Comparison of ENCODE assay signal across 13 cellular contexts in genomic region chr20:6381887-6382286, GRCh38.
DNase-seq lines count a peak whose midpoint lies in the region; ATAC-seq and TF ChIP-seq lines count a peak whose summit lies in the region.
"Had no signal": no experiment of that assay in that cellular context is flagged by ENCODE, and none has a peak within 500 bp of the region (broad histone marks: within the 10 kb centered on the region; RNA-seq: fewer than 3 reads in every experiment).

No MANE protein-coding gene starts in this region.

- ATAC-seq in HG03442 (IDR thresholded peaks at IDR 0.05; ENCODE audit: unreplicated experiment) = no peak
- ATAC-seq: sciatic nerve had no signal

- H3K4me1 Mint-ChIP-seq in Calu3 (ENCODE audit: low read depth, unreplicated experiment) (no peaks in the 10 kb centered on the region), endodermal cell (peaks cover 6% of the 10 kb centered on the region), mesothelial cell of epicardium (peaks cover 4% of the 10 kb centered on the region)
- no peaks in the 10 kb centered on the region for H3K4me1 Mint-ChIP-seq in activated naive CD8-positive, alpha-beta T cell treated with anti-CD3 and anti-CD28 coated beads for 36 hours
- H3K4me1 Mint-ChIP-seq: central memory CD8-positive, alpha-beta T cell had no signal

- H3K4me1 ChIP-seq in endodermal cell (ENCODE audit: control insufficient read depth, insufficient read depth, low read length) = peaks cover 4% of the 10 kb centered on the region
- H3K4me1 ChIP-seq: SJCRH30 had no signal

- H3K4me3 ChIP-seq in endodermal cell (ENCODE audit: low read length) = no peak overlapping the region
- H3K4me3 ChIP-seq: SJCRH30 had no signal

- no peak overlapping the region for H3K9ac ChIP-seq in endodermal cell (ENCODE audit: extremely low read depth, low read length, poor library complexity, severe bottlenecking)

- H3K27me3 Mint-ChIP-seq in Calu3 (ENCODE audit: unreplicated experiment) (peaks cover 22% of the 10 kb centered on the region), endodermal cell (ENCODE audit: insufficient read depth) (no peaks in the 10 kb centered on the region), mesothelial cell of epicardium (ENCODE audit: low read depth) (peaks cover 5% of the 10 kb centered on the region)
- no peaks in the 10 kb centered on the region for H3K27me3 Mint-ChIP-seq in activated naive CD8-positive, alpha-beta T cell treated with anti-CD3 and anti-CD28 coated beads for 36 hours
- H3K27me3 Mint-ChIP-seq: central memory CD8-positive, alpha-beta T cell had no signal

- peak; percentile 17 for TF ChIP-seq CTCF in Calu3 (IDR thresholded peaks at IDR 0.05; ENCODE audit: unreplicated experiment)
- peak; percentile 90 for TF ChIP-seq CTCF in endodermal cell (conservative IDR thresholded peaks at IDR 0.05)
- TF ChIP-seq CTCF in mesothelial cell of epicardium (IDR thresholded peaks at IDR 0.05; ENCODE audit: unreplicated experiment) = peak; percentile 73

- 63 to 72% methylated on average over 4 of the region's 4 CpGs for WGBS in endodermal cell (ENCODE audit: insufficient coverage in 1 of 2, insufficient read length in 1 of 2), 2 experiments

- BruUV-seq in Calu3 (replicated peaks; lab: Mats Ljungman, UMichigan) = no TSS peak

- CTCF ChIA-PET in Calu3 (lab: Charles Lee) = interaction anchor here (1.0 kb wide), 1 partner anchor 176 kb away, joined by 3 read pairs; no protein-coding TSS in a partner anchor

- H3K9me3 Mint-ChIP-seq in Calu3 (ENCODE audit: low read depth, unreplicated experiment) = no peaks in the 10 kb centered on the region
- no peaks in the 10 kb centered on the region for H3K9me3 Mint-ChIP-seq in endodermal cell
- no peaks in the 10 kb centered on the region for H3K9me3 Mint-ChIP-seq in mesothelial cell of epicardium
- H3K9me3 Mint-ChIP-seq in activated naive CD8-positive, alpha-beta T cell treated with anti-CD3 and anti-CD28 coated beads for 36 hours = peaks cover 1% of the 10 kb centered on the region

- H3K27ac ChIP-seq in endodermal cell (ENCODE audit: low read depth, low read length) = no peak overlapping the region
- H3K27ac ChIP-seq: SJCRH30 had no signal

- H3K27ac Mint-ChIP-seq in Calu3 (ENCODE audit: unreplicated experiment) (no peak overlapping the region), endodermal cell (peak overlapping the region; percentile 76), mesothelial cell of epicardium (no peak overlapping the region)
- no peak overlapping the region for H3K27ac Mint-ChIP-seq in activated naive CD8-positive, alpha-beta T cell treated with anti-CD3 and anti-CD28 coated beads for 36 hours

- no peaks in the 10 kb centered on the region for H3K27me3 ChIP-seq in endodermal cell (ENCODE audit: control insufficient read depth, insufficient read depth, low read length, poor library complexity, severe bottlenecking)
- H3K27me3 ChIP-seq: SJCRH30 had no signal

- intact Hi-C loops in Calu3 (cut with micrococcal nuclease; ENCODE audit: unreplicated experiment) = no loop called here

- H3K4me3 Mint-ChIP-seq in Calu3 (ENCODE audit: low read depth, unreplicated experiment) (no peak overlapping the region), endodermal cell (no peak overlapping the region), mesothelial cell of epicardium (no peak overlapping the region)
- no peak overlapping the region for H3K4me3 Mint-ChIP-seq in activated naive CD8-positive, alpha-beta T cell treated with anti-CD3 and anti-CD28 coated beads for 36 hours
- H3K4me3 Mint-ChIP-seq: central memory CD8-positive, alpha-beta T cell had no signal

- DNase-seq in Calu3 = peak; percentile 6
- DNase-seq in M059J (ENCODE audit: low read depth) = peak; percentile 38
- DNase-seq in endodermal cell = peak; percentile 69
- no peak for DNase-seq in mesothelial cell of epicardium (ENCODE audit: low spot score in 2 of 2, unreplicated experiment in 2 of 2)
- DNase-seq in activated naive CD8-positive, alpha-beta T cell treated with anti-CD3 and anti-CD28 coated beads for 36 hours = no peak
- no peak for DNase-seq in central memory CD4-positive, alpha-beta T cell
- no peak for DNase-seq in NCI-H1417 (lab: John Stamatoyannopoulos, UW)
- DNase-seq: activated CD4-positive, alpha-beta T cell treated with anti-CD3 and anti-CD28 coated beads, Interleukin-2, amount 50 U/mL, for 4 hours; hypothalamus had no signal

- no peaks in the 10 kb centered on the region for H3K9me3 ChIP-seq in endodermal cell (ENCODE audit: control insufficient read depth, low read length)
- H3K9me3 ChIP-seq: SJCRH30 had no signal

- H3K36me3 Mint-ChIP-seq in Calu3 (ENCODE audit: insufficient read depth, unreplicated experiment) = no peaks in the 10 kb centered on the region
- no peaks in the 10 kb centered on the region for H3K36me3 Mint-ChIP-seq in endodermal cell (ENCODE audit: low read depth)
- H3K36me3 Mint-ChIP-seq in mesothelial cell of epicardium = no peaks in the 10 kb centered on the region
- no peaks in the 10 kb centered on the region for H3K36me3 Mint-ChIP-seq in activated naive CD8-positive, alpha-beta T cell treated with anti-CD3 and anti-CD28 coated beads for 36 hours

- H3K36me3 ChIP-seq in endodermal cell (ENCODE audit: control insufficient read depth, insufficient read depth, low read length) = no peaks in the 10 kb centered on the region
- H3K36me3 ChIP-seq: SJCRH30 had no signal

Comparison
In these comparisons a context has a peak if more than half of its experiments do, and no peak if none do; other contexts are left out.
1. DNase-seq: peak in Calu3 (single experiment), M059J (single experiment) and endodermal cell (single experiment); none in mesothelial cell of epicardium (0 of 2), activated naive CD8-positive, alpha-beta T cell treated with anti-CD3 and anti-CD28 coated beads for 36 hours (single experiment), central memory CD4-positive, alpha-beta T cell (single experiment) and NCI-H1417 (0 of 3).
2. CTCF ChIP-seq: peak in every context shown above with its lines; median percentile 90 in endodermal cell; 73 in mesothelial cell of epicardium; 17 in Calu3.